In genomic region chr1:179865377-179865776, GRCh38 we compare ENCODE assay signal across 18 cellular contexts. TPM values are rescaled to one million over a fixed set of nuclear protein-coding genes. Genes with fewer than 3 reads are reported as not detected.
DNase-seq lines count a peak whose midpoint lies in the region; ATAC-seq and TF ChIP-seq lines count a peak whose summit lies in the region.
"Had no signal": no experiment of that assay in that cellular context is flagged by ENCODE, and none has a peak within 500 bp of the region (broad histone marks: within the 10 kb centered on the region; RNA-seq: fewer than 3 reads in every experiment).

No MANE protein-coding gene starts in this region.

- no peak overlapping the region for H3K4me3 Mint-ChIP-seq in endodermal cell
- H3K4me3 Mint-ChIP-seq: CD14-positive monocyte; CD8-positive, alpha-beta T cell; H9 had no signal

- no peak overlapping the region for H3K9ac ChIP-seq in endodermal cell (ENCODE audit: extremely low read depth, low read length, poor library complexity, severe bottlenecking)
- H3K9ac ChIP-seq: BLaER1 had no signal

- H3K9me3 ChIP-seq in right atrium auricular region (no peaks in the 10 kb centered on the region), cardiac muscle cell (ENCODE audit: low read depth) (no peaks in the 10 kb centered on the region), endodermal cell (ENCODE audit: control insufficient read depth, low read length) (no peaks in the 10 kb centered on the region)
- H3K9me3 ChIP-seq: BLaER1 had no signal

- H3K4me3 ChIP-seq in right atrium auricular region (no peak overlapping the region), cardiac muscle cell (no peak overlapping the region), endodermal cell (ENCODE audit: low read length) (no peak overlapping the region)
- H3K4me3 ChIP-seq: BLaER1, GM12878 had no signal

- H3K36me3 Mint-ChIP-seq in endodermal cell (ENCODE audit: low read depth), result peaks cover 55% of the 10 kb centered on the region

- TF ChIP-seq CTCF in right atrium auricular region (IDR thresholded peaks at IDR 0.05), result no peak
- TF ChIP-seq CTCF in cardiac muscle cell (IDR thresholded peaks at IDR 0.05; ENCODE audit: low read depth, low read length), result no peak
- no peak for TF ChIP-seq CTCF in endodermal cell (conservative IDR thresholded peaks at IDR 0.05)

- H3K36me3 ChIP-seq in right atrium auricular region (peaks cover 23% of the 10 kb centered on the region), cardiac muscle cell (peaks cover 31% of the 10 kb centered on the region), endodermal cell (ENCODE audit: control insufficient read depth, insufficient read depth, low read length) (peaks cover 87% of the 10 kb centered on the region)

- no peak overlapping the region for H3K27ac Mint-ChIP-seq in endodermal cell
- H3K27ac Mint-ChIP-seq: CD14-positive monocyte; CD8-positive, alpha-beta T cell; H9 had no signal

- no peaks in the 10 kb centered on the region for H3K27me3 ChIP-seq in right atrium auricular region
- H3K27me3 ChIP-seq in cardiac muscle cell, result no peaks in the 10 kb centered on the region
- no peaks in the 10 kb centered on the region for H3K27me3 ChIP-seq in endodermal cell (ENCODE audit: control insufficient read depth, insufficient read depth, low read length, poor library complexity, severe bottlenecking)
- H3K27me3 ChIP-seq: BLaER1 had no signal

- DNase-seq in Right ventricle myocardium superior (no peak), right atrium auricular region (ENCODE audit: low spot score) (no peak), cardiac muscle cell (ENCODE audit: low read depth in 1 of 2, low spot score in 1 of 2) (no peak), left ventricle myocardium superior (no peak), NCI-H1105 (lab: John Stamatoyannopoulos, UW) (no peak), endodermal cell (no peak), NCI-H1436 treated with DMSO at 0.1 percent for 48 hours (lab: John Stamatoyannopoulos, UW) (no peak)
- DNase-seq: 8988T; Calu3; CD8-positive, alpha-beta T cell; DMS 273 treated with DMSO at 0.1 percent for 48 hours; DMS53; DND-41; EL; H9 had no signal

- H3K4me1 Mint-ChIP-seq in endodermal cell, result peaks cover 3% of the 10 kb centered on the region

- H3K27me3 Mint-ChIP-seq in endodermal cell (ENCODE audit: insufficient read depth), result no peaks in the 10 kb centered on the region

- H3K4me1 ChIP-seq in right atrium auricular region (no peaks in the 10 kb centered on the region), cardiac muscle cell (ENCODE audit: low read depth) (peaks cover 5% of the 10 kb centered on the region), endodermal cell (ENCODE audit: control insufficient read depth, insufficient read depth, low read length) (no peaks in the 10 kb centered on the region)
- H3K4me1 ChIP-seq: BLaER1 had no signal

- 96 to 99% methylated on average over 6 of the region's 6 CpGs for WGBS in endodermal cell (ENCODE audit: insufficient coverage in 1 of 2, insufficient read length in 1 of 2), 2 experiments

- peak; percentile 69 for ATAC-seq in Right ventricle myocardium superior (ENCODE audit: poor library complexity)
- peak; percentile 73 for ATAC-seq in left ventricle myocardium superior
- ATAC-seq: CD8-positive, alpha-beta T cell; GM12878 had no signal

- intact Hi-C loops in Right ventricle myocardium superior (cut with DNase I), result loop anchor here (10.0 kb wide), 1 partner anchor 309 kb away; no protein-coding TSS in a partner anchor
- intact Hi-C loops in left ventricle myocardium superior (cut with micrococcal nuclease), result no loop called here

- H3K27ac ChIP-seq in right atrium auricular region, result no peak overlapping the region
- peak overlapping the region; percentile 36 for H3K27ac ChIP-seq in cardiac muscle cell
- H3K27ac ChIP-seq in endodermal cell (ENCODE audit: low read depth, low read length), result no peak overlapping the region
- H3K27ac ChIP-seq: BLaER1 had no signal

- no peaks in the 10 kb centered on the region for H3K9me3 Mint-ChIP-seq in endodermal cell
- H3K9me3 Mint-ChIP-seq: CD14-positive monocyte; CD8-positive, alpha-beta T cell; H9 had no signal

RNA-seq across cellular contexts. Expression of gene TOR1AIP2, which starts 12.2 kb away (rescaled TPM):
- total RNA-seq in Right ventricle myocardium superior (42.8 TPM), right atrium auricular region (10 to 100 TPM; 44.7 to 59.7 TPM), cardiac muscle cell (56.2 and 75.6 TPM in 2 replicates), left ventricle myocardium superior (47.4 TPM), endodermal cell (10 to 100 TPM; 70.9 to 78.3 TPM)
- 20.7 and 21.9 TPM in 2 replicates for polyA plus RNA-seq in cardiac muscle cell
- 27.0 TPM for polyA plus RNA-seq in endodermal cell (2013, experiment 1 of 2)
- 26.0 TPM for polyA plus RNA-seq in endodermal cell (2013, experiment 2 of 2)

RNA-seq across cellular contexts. Expression of gene TOR1AIP1, which starts 16.7 kb away (rescaled TPM):
- total RNA-seq in Right ventricle myocardium superior (35.3 TPM), right atrium auricular region (10 to 100 TPM; 66.7 to 72.1 TPM), cardiac muscle cell (19.6 and 20.3 TPM in 2 replicates), left ventricle myocardium superior (43.4 TPM), endodermal cell (10 to 100 TPM; 18.1 to 26.2 TPM)
- polyA plus RNA-seq in cardiac muscle cell, result 18.2 and 24.0 TPM in 2 replicates
- 28.9 TPM for polyA plus RNA-seq in endodermal cell (2013, experiment 1 of 2)
- 25.7 TPM for polyA plus RNA-seq in endodermal cell (2013, experiment 2 of 2)
